8 cellular contexts compared by ENCODE assay signal in the genomic region with DNA sequence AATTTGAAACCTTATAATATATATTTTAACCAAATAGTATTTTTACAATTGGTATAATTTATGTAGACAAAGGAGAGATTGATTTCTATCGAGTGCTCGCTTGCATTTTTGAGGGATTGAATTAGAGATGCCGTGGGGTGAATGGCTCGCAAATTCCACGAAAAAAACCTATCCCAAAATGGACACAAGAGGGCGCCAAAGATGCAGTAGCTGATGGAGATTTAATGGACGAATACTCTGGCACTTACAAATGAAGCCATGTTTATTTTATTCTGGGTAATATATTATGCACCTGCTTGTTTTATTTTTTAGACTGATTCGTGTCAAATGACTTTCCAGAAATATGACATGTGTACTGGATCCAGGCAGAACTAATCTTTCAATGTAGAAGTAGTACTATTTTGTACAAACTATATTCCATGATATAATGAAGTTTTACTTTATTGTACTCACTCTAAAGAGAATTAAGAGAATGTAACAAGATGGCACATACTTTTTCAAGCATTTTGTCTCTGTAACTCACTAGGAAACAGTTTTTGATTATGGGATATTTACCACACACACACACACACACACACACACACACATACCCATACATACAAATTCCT.
DNase-seq lines count a peak whose midpoint lies in the region; ATAC-seq and TF ChIP-seq lines count a peak whose summit lies in the region.

No MANE protein-coding gene starts in this region.

- no peaks in the 10 kb centered on the region for H4K20me1 ChIP-seq in KMS-11 (ENCODE audit: insufficient read depth)

- H3K27ac ChIP-seq in KMS-11, result no peak overlapping the region
- H3K27ac ChIP-seq in SJCRH30, result no peak overlapping the region

- H3K9ac ChIP-seq in KMS-11, result no peak overlapping the region
- H3K9ac ChIP-seq in adipocyte (ENCODE audit: low read length), result no peak overlapping the region

- H3K4me1 Mint-ChIP-seq in immature natural killer cell, result no peaks in the 10 kb centered on the region

- H3K79me2 ChIP-seq in KMS-11 (ENCODE audit: insufficient read depth, low read depth), result no peaks in the 10 kb centered on the region

- H3K9me3 Mint-ChIP-seq in immature natural killer cell, result no peaks in the 10 kb centered on the region

- no peaks in the 10 kb centered on the region for H3K36me3 ChIP-seq in KMS-11 (ENCODE audit: insufficient read depth)
- no peaks in the 10 kb centered on the region for H3K36me3 ChIP-seq in SJCRH30
- no peaks in the 10 kb centered on the region for H3K36me3 ChIP-seq in adipocyte (ENCODE audit: control insufficient read depth, insufficient read depth, low read length, severe bottlenecking)

- peaks cover 5 to 14% (median 8%) of the 10 kb centered on the region in 3 donors for H3K27me3 Mint-ChIP-seq in immature natural killer cell (ENCODE audit: low read depth in 3 of 3)

- H3K4me1 ChIP-seq in KMS-11 (ENCODE audit: low read depth, poor library complexity, severe bottlenecking) (peaks cover 3% of the 10 kb centered on the region), SJCRH30 (no peaks in the 10 kb centered on the region), adipocyte (ENCODE audit: control insufficient read depth, insufficient read depth, low read length) (peaks cover 7% of the 10 kb centered on the region)

- H3K36me3 Mint-ChIP-seq in immature natural killer cell, result no peaks in the 10 kb centered on the region

- TF ChIP-seq CTCF in AG10803 (conservative IDR thresholded peaks at IDR 0.05; ENCODE audit: low read length) (peak; percentile 94), KMS-11 (conservative IDR thresholded peaks at IDR 0.05; ENCODE audit: low read depth, low read length) (peak; percentile 84)

- ATAC-seq in GM18498 (IDR thresholded peaks at IDR 0.05; ENCODE audit: unreplicated experiment) (peak; percentile 51), GM19328 (IDR thresholded peaks at IDR 0.05; ENCODE audit: unreplicated experiment) (no peak)

- peak; percentile 54 for DNase-seq in AG10803 (ENCODE audit: low read depth)
- peak; percentile 29 to 76 for DNase-seq in SJCRH30
- DNase-seq in adipocyte (ENCODE audit: low read depth), result peak; percentile 87
- peak; percentile 26 to 51 (median 34) for DNase-seq in immature natural killer cell
- peak; percentile 59 to 64 for DNase-seq in stimulated activated CD4-positive, alpha-beta T cell treated with anti-CD3 and anti-CD28 coated beads, Interleukin-2, amount 100 ng/mL, for 48 hours

- no peak overlapping the region for H3K4me3 Mint-ChIP-seq in immature natural killer cell

- H3K27me3 ChIP-seq in KMS-11 (ENCODE audit: insufficient read depth, low read depth), result no peaks in the 10 kb centered on the region
- H3K27me3 ChIP-seq in SJCRH30, result no peaks in the 10 kb centered on the region
- H3K27me3 ChIP-seq in adipocyte (replicated peaks; ENCODE audit: control insufficient read depth, insufficient read depth, low read length), result peaks cover 3% of the 10 kb centered on the region

- H3K9me3 ChIP-seq in SJCRH30 (replicated peaks) (no peaks in the 10 kb centered on the region), adipocyte (ENCODE audit: control insufficient read depth, low read length) (no peaks in the 10 kb centered on the region)

- no peak overlapping the region for H3K4me2 ChIP-seq in KMS-11

- no peak overlapping the region for H2AFZ ChIP-seq in KMS-11 (ENCODE audit: low read depth)

- no peak overlapping the region for H3K4me3 ChIP-seq in AG10803 (ENCODE audit: low read length)
- no peak overlapping the region for H3K4me3 ChIP-seq in KMS-11 (IDR thresholded peaks at IDR 0.05; ENCODE audit: insufficient read depth, low read depth, low read length)
- H3K4me3 ChIP-seq in SJCRH30, result no peak overlapping the region
- no peak overlapping the region for H3K4me3 ChIP-seq in adipocyte (ENCODE audit: low read length)

- no peak overlapping the region for H3K27ac Mint-ChIP-seq in immature natural killer cell

Comparison
In these comparisons a context has a peak if more than half of its experiments do, and no peak if none do; other contexts are left out.
1. DNase-seq: peak in every context shown above with its lines; median percentile 87 in adipocyte; 62 in stimulated activated CD4-positive, alpha-beta T cell treated with anti-CD3 and anti-CD28 coated beads, Interleukin-2, amount 100 ng/mL, for 48 hours; 54 in AG10803; 52 in SJCRH30; 34 in immature natural killer cell.